Comparison of ENCODE assay signal across 27 cellular contexts in the genomic region with DNA sequence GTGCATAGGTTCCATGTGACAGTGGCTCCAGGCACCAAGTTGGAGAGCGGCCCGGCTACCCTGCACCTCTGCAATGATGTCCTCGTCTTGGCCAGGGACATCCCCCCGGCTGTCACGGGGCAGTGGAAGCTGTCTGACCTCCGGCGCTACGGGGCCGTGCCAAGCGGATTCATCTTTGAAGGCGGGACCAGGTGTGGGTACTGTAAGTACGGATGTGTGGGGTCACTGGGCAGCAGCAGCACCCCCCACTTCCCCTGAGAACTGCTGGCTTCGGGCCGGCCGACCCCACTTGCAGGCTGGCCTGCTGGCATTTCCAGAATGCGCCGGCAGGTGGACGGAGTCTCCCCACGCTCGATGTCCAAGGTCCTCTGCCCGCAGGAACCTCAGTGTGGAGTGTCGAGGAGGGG. TPM values are rescaled to one million over a fixed set of nuclear protein-coding genes. Genes with fewer than 3 reads are reported as not detected.
"Had no signal": no experiment of that assay in that cellular context is flagged by ENCODE, and none has a peak within 500 bp of the region (broad histone marks: within the 10 kb centered on the region; RNA-seq: fewer than 3 reads in every experiment).

No MANE protein-coding gene starts in this region.

- DNase-seq: activated CD4-positive, alpha-beta T cell treated with anti-CD3 and anti-CD28 coated beads for 48 hours; activated CD4-positive, alpha-beta T cell treated with anti-CD3 and anti-CD28 coated beads, Interleukin-2, amount 50 U/mL, for 48 hours; activated CD8-positive, alpha-beta memory T cell treated with anti-CD3 and anti-CD28 coated beads for 24 hours; activated effector memory CD4-positive, alpha-beta T cell treated with Interleukin-2 at 50 U/mL for 16 hours; activated naive CD4-positive, alpha-beta T cell treated with Interleukin-2 at 50 U/mL for 16 hours; activated naive CD8-positive, alpha-beta T cell treated with anti-CD3 and anti-CD28 coated beads, Interleukin-2, amount 10 ng/mL, durations not matched to agents 7 days and 5 days; amniotic stem cell; central memory CD4-positive, alpha-beta T cell; foreskin fibroblast; naive thymus-derived CD4-positive, alpha-beta T cell; occipital lobe; stimulated activated CD4-positive, alpha-beta T cell treated with anti-CD3 and anti-CD28 coated beads, Interleukin-1b, Interleukin-23, amount 100 ng/mL, for 48 hours; stimulated activated CD4-positive, alpha-beta T cell treated with anti-CD3 and anti-CD28 coated beads, Interleukin-4, amount 100 ng/mL, for 4 hours; stimulated activated CD8-positive, alpha-beta memory T cell treated with anti-CD3 and anti-CD28 coated beads, Interleukin-4, amount 100 ng/mL, for 48 hours; stimulated activated naive CD8-positive, alpha-beta T cell treated with anti-CD3 and anti-CD28 coated beads, Interleukin-15, amount 100 ng/mL, for 72 hours; substantia nigra; T-helper 9 cell; uterus had no signal

- H3K27me3 ChIP-seq: uterus had no signal

- H3K36me3 ChIP-seq: uterus, WERI-Rb-1 had no signal

- H3K9me3 ChIP-seq: uterus had no signal

- H3K4me3 ChIP-seq: skin epidermis, uterus had no signal

- H3K4me1 ChIP-seq: uterus had no signal

- FAIRE-seq: astrocyte, endothelial cell of umbilical vein had no signal

- H3K27ac ChIP-seq: skin epidermis, uterus, WERI-Rb-1 had no signal

- ATAC-seq: activated CD4-positive, CD25-positive, alpha-beta regulatory T cell treated with anti-CD3 and anti-CD28 coated beads, Interleukin-2, amount 50 U/mL, for 24 hours; esophagus mucosa; naive thymus-derived CD4-positive, alpha-beta T cell; sciatic nerve; stimulated activated memory B cell treated with anti-CD40 and anti-IgM and Interleukin-4, amounts not matched to agents 10 μg/mL and 1 μg/mL and 100 μg/mL, for 72 hours had no signal

RNA-seq across cellular contexts. Expression of gene DOK7, which starts 13.2 kb away (rescaled TPM):
- total RNA-seq: activated naive CD8-positive, alpha-beta T cell treated with anti-CD3 and anti-CD28 coated beads, Interleukin-2, amount 10 ng/mL, durations not matched to agents 7 days and 5 days; astrocyte; endothelial cell of umbilical vein; naive thymus-derived CD4-positive, alpha-beta T cell; occipital lobe; sciatic nerve; T-helper 1 cell treated with Interleukin-12 subunit alpha and Interleukin-12 subunit beta and Interleukin-4 antibody, amounts not matched to agents 30 ng/mL and 1 ng/mL, for 36 hours had no signal
- polyA plus RNA-seq: endothelial cell of umbilical vein; naive thymus-derived CD4-positive, alpha-beta T cell had no signal

RNA-seq across cellular contexts. Expression of gene HGFAC, which starts 34.6 kb away (rescaled TPM):
- total RNA-seq: activated naive CD8-positive, alpha-beta T cell treated with anti-CD3 and anti-CD28 coated beads, Interleukin-2, amount 10 ng/mL, durations not matched to agents 7 days and 5 days; esophagus mucosa; sciatic nerve; T-helper 1 cell treated with Interleukin-12 subunit alpha and Interleukin-12 subunit beta and Interleukin-4 antibody, amounts not matched to agents 30 ng/mL and 1 ng/mL, for 36 hours had no signal
- polyA plus RNA-seq: naive thymus-derived CD4-positive, alpha-beta T cell had no signal
